Comparison of ENCODE assay signal across 23 cellular contexts in genomic region chr11:67177399-67178281, GRCh38. TPM values are rescaled to one million over a fixed set of nuclear protein-coding genes. Genes with fewer than 3 reads are reported as not detected.
A peak's percentile ranks its signal among the peaks of the same experiment; 100 is the strongest.
DNase-seq lines count a peak whose midpoint lies in the region; ATAC-seq, FAIRE-seq and TF ChIP-seq lines count a peak whose summit lies in the region.
"Had no signal": no experiment of that assay in that cellular context is flagged by ENCODE, and none has a peak within 500 bp of the region (broad histone marks: within the 10 kb centered on the region; RNA-seq: fewer than 3 reads in every experiment).

No MANE protein-coding gene starts in this region.

- no peaks in the 10 kb centered on the region for H3K27me3 ChIP-seq in astrocyte (ENCODE audit: insufficient read depth, low read length)
- no peaks in the 10 kb centered on the region for H3K27me3 ChIP-seq in osteoblast (ENCODE audit: insufficient read depth, low read length)
- H3K27me3 ChIP-seq in heart right ventricle, result no peaks in the 10 kb centered on the region
- H3K27me3 ChIP-seq: BE2C had no signal

- H3K27ac Mint-ChIP-seq in HFFc6, result peak overlapping the region; percentile 40; the same call in 1 of the 2 replicates
- H3K27ac Mint-ChIP-seq in astrocyte (ENCODE audit: unreplicated experiment), result peak overlapping the region; percentile 66
- no peak overlapping the region for H3K27ac Mint-ChIP-seq in osteocyte (ENCODE audit: unreplicated experiment)
- H3K27ac Mint-ChIP-seq: H9 had no signal

- H4K20me1 ChIP-seq in astrocyte (ENCODE audit: insufficient read depth, low read length), result peaks cover 69% of the 10 kb centered on the region
- peaks cover 45% of the 10 kb centered on the region for H4K20me1 ChIP-seq in osteoblast (ENCODE audit: insufficient read depth, low read length)

- H3K9me3 ChIP-seq in astrocyte (ENCODE audit: insufficient read depth, low read depth, low read length) (no peaks in the 10 kb centered on the region), osteoblast (ENCODE audit: low read depth, low read length) (no peaks in the 10 kb centered on the region), heart right ventricle (no peaks in the 10 kb centered on the region)
- H3K9me3 ChIP-seq: BE2C had no signal

- peaks cover 11% of the 10 kb centered on the region for H3K36me3 ChIP-seq in astrocyte (ENCODE audit: insufficient read depth, low read length)
- H3K36me3 ChIP-seq in osteoblast (ENCODE audit: insufficient read depth, low read length), result peaks cover 20% of the 10 kb centered on the region
- H3K36me3 ChIP-seq in heart right ventricle, result peaks cover 0 to 57% (median 11%) of the 10 kb centered on the region in 9 donors

- H3K36me3 Mint-ChIP-seq in HFFc6 (ENCODE audit: low read depth), result peaks cover 6% of the 10 kb centered on the region
- peaks cover 4% of the 10 kb centered on the region for H3K36me3 Mint-ChIP-seq in astrocyte (ENCODE audit: low read depth, unreplicated experiment)
- H3K36me3 Mint-ChIP-seq in osteocyte (ENCODE audit: unreplicated experiment), result peaks cover 13% of the 10 kb centered on the region

- H3K4me1 Mint-ChIP-seq in HFFc6 (ENCODE audit: low read depth) (peaks cover 53% of the 10 kb centered on the region), astrocyte (ENCODE audit: low read depth, unreplicated experiment) (peaks cover 20% of the 10 kb centered on the region), osteocyte (ENCODE audit: unreplicated experiment) (peaks cover 27% of the 10 kb centered on the region)
- H3K4me1 Mint-ChIP-seq: H9 had no signal

- FAIRE-seq in astrocyte (lab: Jason Lieb, UNC), result no peak
- FAIRE-seq: GM12878 had no signal

- H3K79me2 ChIP-seq in astrocyte (ENCODE audit: insufficient read depth, low read length), result peaks cover 65% of the 10 kb centered on the region
- peaks cover 75% of the 10 kb centered on the region for H3K79me2 ChIP-seq in osteoblast (ENCODE audit: insufficient read depth, low read length)

- H3K4me2 ChIP-seq in astrocyte (ENCODE audit: low read length) (no peak overlapping the region), osteoblast (ENCODE audit: insufficient read depth, low read length) (no peak overlapping the region)
- H3K4me2 ChIP-seq: KMS-11 had no signal

- no peaks in the 10 kb centered on the region for H3K9me3 Mint-ChIP-seq in HFFc6
- H3K9me3 Mint-ChIP-seq in astrocyte (ENCODE audit: unreplicated experiment), result no peaks in the 10 kb centered on the region
- no peaks in the 10 kb centered on the region for H3K9me3 Mint-ChIP-seq in osteocyte (ENCODE audit: unreplicated experiment)
- H3K9me3 Mint-ChIP-seq: H9 had no signal

- H3K4me1 ChIP-seq in astrocyte (ENCODE audit: insufficient read depth, low read length) (peaks cover 8% of the 10 kb centered on the region), osteoblast (ENCODE audit: insufficient read depth, low read length) (peaks cover 21% of the 10 kb centered on the region), heart right ventricle (peaks cover 0 to 48% (median 15%) of the 10 kb centered on the region in 9 donors)

- TF ChIP-seq CTCF in HFFc6 (IDR thresholded peaks at IDR 0.05) (no peak), astrocyte (IDR thresholded peaks at IDR 0.05; ENCODE audit: insufficient read depth, low read depth, low read length) (no peak), osteoblast (IDR thresholded peaks at IDR 0.05; ENCODE audit: extremely low read depth, low read depth, low read length) (no peak), heart right ventricle (IDR thresholded peaks at IDR 0.05) (no peak), osteocyte (IDR thresholded peaks at IDR 0.05) (no peak)

- H3K4me3 Mint-ChIP-seq in HFFc6, result no peak overlapping the region
- H3K4me3 Mint-ChIP-seq in astrocyte (ENCODE audit: unreplicated experiment), result no peak overlapping the region
- H3K4me3 Mint-ChIP-seq in osteocyte (ENCODE audit: unreplicated experiment), result no peak overlapping the region
- H3K4me3 Mint-ChIP-seq: H9 had no signal

- H3K27ac ChIP-seq in astrocyte (ENCODE audit: low read depth, low read length) (no peak overlapping the region), osteoblast (ENCODE audit: low read depth, low read length) (peak overlapping the region; percentile 8), heart right ventricle (no peak overlapping the region)
- H3K27ac ChIP-seq: GM23248, HL-60, KMS-11 had no signal

- 82 to 84% methylated on average over 9 of the region's 9 CpGs for WGBS in heart right ventricle, 2 donors

- H3K9ac ChIP-seq in astrocyte (ENCODE audit: low read length), result no peak overlapping the region
- H3K9ac ChIP-seq: GM23248, KMS-11 had no signal

- H3K27me3 Mint-ChIP-seq in HFFc6 (ENCODE audit: insufficient read depth) (no peaks in the 10 kb centered on the region), astrocyte (ENCODE audit: low read depth, unreplicated experiment) (no peaks in the 10 kb centered on the region), osteocyte (ENCODE audit: unreplicated experiment) (no peaks in the 10 kb centered on the region)

- H2AFZ ChIP-seq in astrocyte (ENCODE audit: low read depth, low read length), result no peak overlapping the region
- no peak overlapping the region for H2AFZ ChIP-seq in osteoblast (ENCODE audit: low read length)
- H2AFZ ChIP-seq: GM23248 had no signal

- peak; percentile 36 for DNase-seq in COLO829 (ENCODE audit: low spot score)
- DNase-seq in HFFc6, result no peak
- DNase-seq in astrocyte (ENCODE audit: low read depth), result no peak
- peak; percentile 13 for DNase-seq in osteoblast (ENCODE audit: insufficient read length, low spot score, missing footprints)
- no peak for DNase-seq in SK-N-DZ (ENCODE audit: low spot score)
- DNase-seq in heart right ventricle, result no peak
- no peak for DNase-seq in osteocyte (ENCODE audit: extremely low spot score, unreplicated experiment)
- DNase-seq: BE2C, COR-L47, DMS 273 treated with DMSO at 0.1 percent for 48 hours, DMS79 treated with DMSO at 0.1 percent for 48 hours, H9, NCI-H1092 treated with DMSO at 0.1 percent for 48 hours, NCI-H1436 treated with DMSO at 0.1 percent for 48 hours, NCI-H2029, NCI-H2227 treated with DMSO at 0.1 percent for 48 hours, NCI-H510A treated with DMSO at 0.1 percent for 48 hours, NCI-H748 treated with DMSO at 0.1 percent for 48 hours, SIG-M5 had no signal

- H3K4me3 ChIP-seq in astrocyte (ENCODE audit: insufficient read depth, low read depth, low read length), result no peak overlapping the region
- H3K4me3 ChIP-seq in osteoblast (ENCODE audit: insufficient read depth, low read length), result no peak overlapping the region
- H3K4me3 ChIP-seq in heart right ventricle, result no peak overlapping the region
- H3K4me3 ChIP-seq: GM12878, GM23248 had no signal

- intact Hi-C loops in heart right ventricle (cut with DNase I), result no loop called here

- no peak for ATAC-seq in heart right ventricle
- ATAC-seq: GM12878 had no signal

RNA-seq across cellular contexts. Expression of gene KDM2A, which starts 58.6 kb away (rescaled TPM):
- 10 to 100 TPM; 46.1 to 55.0 (median 49.7) TPM for total RNA-seq in HFFc6 (2021; fragmentation: NEBNext Ultra II Directional; extraction: Animal tissue kit (Norgen Biotek cat#: 25700))
- total RNA-seq in astrocyte (65.2 and 70.4 TPM in 2 replicates), osteoblast (62.5 and 65.9 TPM in 2 replicates), heart right ventricle (10 to 100 TPM; 31.3 to 45.7 (median 37.5) TPM), osteocyte (62.9 and 64.8 TPM in 2 replicates)
- 11.9 and 12.6 TPM in 2 replicates for polyA plus RNA-seq in SK-N-DZ (2014; cell fraction: cytosol; rRNA removed)
- 19.1 and 27.3 TPM in 2 replicates for polyA plus RNA-seq in SK-N-DZ (2014; cell fraction: nucleus; rRNA removed)
- polyA plus RNA-seq in heart right ventricle, result 10 to 100 TPM; 16.5 to 29.5 TPM

Comparison
In these comparisons a context has a peak if more than half of its experiments do, and no peak if none do; other contexts are left out.
1. DNase-seq: peak in COLO829 (single experiment) and osteoblast (single experiment); none in HFFc6 (single experiment), astrocyte (single experiment), SK-N-DZ (single experiment), heart right ventricle (0 of 2) and osteocyte (single experiment).